In genomic region chr6:132812756-132813172, GRCh38 we compare ENCODE assay signal across 8 cellular contexts. TPM values are rescaled to one million over a fixed set of nuclear protein-coding genes. Genes with fewer than 3 reads are reported as not detected.
A peak's percentile ranks its signal among the peaks of the same experiment; 100 is the strongest.
DNase-seq lines count a peak whose midpoint lies in the region; ATAC-seq, FAIRE-seq and TF ChIP-seq lines count a peak whose summit lies in the region.

No MANE protein-coding gene starts in this region.

- peak overlapping the region; percentile 84 for H2AFZ ChIP-seq in K562 (ENCODE audit: low read depth, low read length)

- H3K9ac ChIP-seq in HUES6 (ENCODE audit: low read length), result peak overlapping the region; percentile 96
- peak overlapping the region; percentile 90 to 99 for H3K9ac ChIP-seq in K562 (ENCODE audit: insufficient read depth in 1 of 2, low read depth in 2 of 2, low read length in 2 of 2)
- H3K9ac ChIP-seq in mesendoderm (ENCODE audit: low read length), result peak overlapping the region; percentile 98

- no peak overlapping the region for H2BK120ac ChIP-seq in mesendoderm (ENCODE audit: low read depth, low read length)

- H3K9me1 ChIP-seq in K562 (ENCODE audit: control insufficient read depth, insufficient read depth, low read length), result no peaks in the 10 kb centered on the region

- BruUV-seq in K562 (replicated peaks; lab: Mats Ljungman, UMichigan), result no TSS peak

- H3K27ac ChIP-seq in AG04450 (ENCODE audit: low read depth, low read length), result no peak overlapping the region
- H3K27ac ChIP-seq in HUES6 (ENCODE audit: low read depth, low read length), result peak overlapping the region; percentile 57
- H3K27ac ChIP-seq in K562 (ENCODE audit: extremely low read depth, low read depth, low read length), result peak overlapping the region; percentile 99
- H3K27ac ChIP-seq in mesendoderm (ENCODE audit: low read depth, low read length), result peak overlapping the region; percentile 73
- H3K27ac ChIP-seq in aorta (ENCODE audit: low read depth in 1 of 2, low read length in 2 of 2), result no peak overlapping the region

- no peak for TF ChIP-seq RAD21 in K562 (CRISPR knock-in tag; conservative IDR thresholded peaks at IDR 0.05 in 1 of 2, IDR thresholded peaks at IDR 0.05 in 1 of 2)

- TF ChIP-seq POLR2A in K562 (conservative IDR thresholded peaks at IDR 0.05), result no peak; the same call in 1 of the 2 replicates

- H3K56ac ChIP-seq in mesendoderm (ENCODE audit: low read length), result peak overlapping the region; percentile 99

- H3K4me2 ChIP-seq in K562 (ENCODE audit: insufficient read depth, low read length), result peak overlapping the region; percentile 99
- peak overlapping the region; percentile 90 for H3K4me2 ChIP-seq in mesendoderm (ENCODE audit: low read length)

- DNase-seq in AG04450 (ENCODE audit: low read depth, low spot score) (no peak), K562 (ENCODE audit: extremely low read depth in 1 of 4, low spot score in 3 of 4) (peak in 2 of 4 experiments; percentile 32 to 41), mesendoderm (peak; percentile 50), aorta (no peak), activated gamma-delta T cell treated with Interleukin-2 at 50 U/mL for 16 hours (no peak)
- no peak for DNase-seq in stimulated activated CD4-positive, alpha-beta T cell treated with anti-CD3 and anti-CD28 coated beads, Interleukin-12 subunit alpha, Interleukin-12 subunit beta, amount 100 ng/mL, for 4 hours

- WGBS in K562 (ENCODE audit: insufficient coverage, low coverage, missing lambda C conversion rate), result 2% methylated on average over 5 of the region's 5 CpGs
- no CpG with 5 or more reads among the region's 5 CpGs for WGBS in mesendoderm (ENCODE audit: extremely low coverage, insufficient coverage, low lambda C conversion rate)
- WGBS in aorta, 2 donors, result 0 to 2% methylated on average over 5 of the region's 5 CpGs

- H3K36me3 ChIP-seq in HUES6 (ENCODE audit: control insufficient read depth, insufficient read depth, low read length), result peaks cover 34% of the 10 kb centered on the region
- peaks cover 33% of the 10 kb centered on the region for H3K36me3 ChIP-seq in K562 (ENCODE audit: control insufficient read depth, insufficient read depth, low read length)
- peaks cover 14% of the 10 kb centered on the region for H3K36me3 ChIP-seq in mesendoderm (ENCODE audit: control insufficient read depth, insufficient read depth, low read length)
- peaks cover 0 to 2% of the 10 kb centered on the region in 2 donors for H3K36me3 ChIP-seq in aorta (ENCODE audit: control insufficient read depth in 1 of 2, insufficient read depth in 2 of 2, low read length in 1 of 2)

- no peak overlapping the region for H3K23ac ChIP-seq in mesendoderm (ENCODE audit: low read length)

- H2BK5ac ChIP-seq in mesendoderm (ENCODE audit: low read length), result no peak overlapping the region

- POLR2A ChIA-PET in AG04450 (lab: Yijun Ruan, JAX) (no interaction called here), K562 (lab: Yijun Ruan, JAX) (interaction anchor here (0.8 to 3.4 kb wide), 3 partner anchors 10 to 136 kb away, joined by 3 to 18 read pairs (median 6); partner anchors contain the start of gene SLC18B1)

- no peak overlapping the region for H4K5ac ChIP-seq in mesendoderm (ENCODE audit: low read length)

- H4K20me1 ChIP-seq in K562 (replicated peaks; ENCODE audit: control insufficient read depth, insufficient read depth, low read length), result peaks cover 32% of the 10 kb centered on the region

- H3K9me3 ChIP-seq in AG04450 (ENCODE audit: control insufficient read depth, insufficient read depth, low read length), result no peaks in the 10 kb centered on the region
- no peaks in the 10 kb centered on the region for H3K9me3 ChIP-seq in HUES6 (ENCODE audit: control insufficient read depth, insufficient read depth, low read depth, low read length)
- H3K9me3 ChIP-seq in K562 (replicated peaks; ENCODE audit: control insufficient read depth, insufficient read depth, low read depth, low read length), result no peaks in the 10 kb centered on the region
- no peaks in the 10 kb centered on the region for H3K9me3 ChIP-seq in aorta (ENCODE audit: control insufficient read depth, low read length)

- H3K79me2 ChIP-seq in K562 (ENCODE audit: control insufficient read depth, insufficient read depth, low read length) (peaks cover 54% of the 10 kb centered on the region), mesendoderm (ENCODE audit: control insufficient read depth, insufficient read depth, low read length) (peaks cover 28% of the 10 kb centered on the region)

- H2AK5ac ChIP-seq in mesendoderm (ENCODE audit: low read length), result no peak overlapping the region

- peak overlapping the region; percentile 87 for H3K4me3 ChIP-seq in AG04450 (ENCODE audit: low read depth, low read length)
- peak overlapping the region; percentile 96 for H3K4me3 ChIP-seq in HUES6 (ENCODE audit: low read depth, low read length)
- peak overlapping the region; percentile 76 for H3K4me3 ChIP-seq in K562
- H3K4me3 ChIP-seq in mesendoderm (ENCODE audit: low read length), result peak overlapping the region; percentile 87
- peak overlapping the region; percentile 28 to 69 for H3K4me3 ChIP-seq in aorta (ENCODE audit: low read length in 2 of 2)

- H3K79me1 ChIP-seq in mesendoderm (ENCODE audit: low read length), result peaks cover 3% of the 10 kb centered on the region

- no peak overlapping the region for H4K8ac ChIP-seq in mesendoderm (ENCODE audit: low read depth, low read length)

- H3K18ac ChIP-seq in mesendoderm (ENCODE audit: low read length), result no peak overlapping the region

- H3K27me3 ChIP-seq in AG04450 (ENCODE audit: control insufficient read depth, insufficient read depth, low read length), result peaks cover 3% of the 10 kb centered on the region
- H3K27me3 ChIP-seq in HUES6 (ENCODE audit: control insufficient read depth, insufficient read depth, low read length), result no peaks in the 10 kb centered on the region
- H3K27me3 ChIP-seq in K562 (ENCODE audit: control insufficient read depth in 2 of 2, insufficient read depth in 2 of 2, low read length in 2 of 2), result no peaks in the 10 kb centered on the region
- H3K27me3 ChIP-seq in mesendoderm (ENCODE audit: insufficient read depth, low read length, poor library complexity), result no peaks in the 10 kb centered on the region
- peaks cover 0 to 1% of the 10 kb centered on the region in 2 donors for H3K27me3 ChIP-seq in aorta (ENCODE audit: control insufficient read depth in 1 of 2, insufficient read depth in 2 of 2, low read length in 1 of 2)

- no peak for FAIRE-seq in K562 (lab: Jason Lieb, UNC)

- H2BK15ac ChIP-seq in mesendoderm (replicated peaks; ENCODE audit: low read depth), result no peak overlapping the region

- TF ChIP-seq CTCF in AG04450 (IDR thresholded peaks at IDR 0.05; ENCODE audit: low read depth, low read length) (no peak), K562 (IDR thresholded peaks at IDR 0.05 in 2 of 3, conservative IDR thresholded peaks at IDR 0.05 in 1 of 3; ENCODE audit: insufficient read depth in 2 of 3, low read depth in 1 of 3, low read length in 3 of 3) (no peak)

- in situ Hi-C loops in K562 (cut with MboI), result loop anchor here (25.0 kb wide), 2 partner anchors 1175 to 1250 kb away; partner anchors contain the start of genes ENPP3, MED23 and SLC2A12

- intact Hi-C loops in K562 (cut with micrococcal nuclease) (loop anchor here (5.0 kb wide), 1 partner anchor 300 kb away; the partner anchor contains the start of gene STX7), aorta (cut with DNase I) (loop anchor here in 1 of 2 donors (10.0 kb wide), 1 partner anchor 298 kb away; the partner anchor contains the start of gene STX7)

- no peak overlapping the region for H3K4ac ChIP-seq in mesendoderm (ENCODE audit: low read depth, low read length)

- CTCF ChIA-PET in AG04450 (lab: Charles Lee), result interaction anchor here (0.6 to 3.0 kb wide), 9 partner anchors 10 to 533 kb away, joined by 3 to 19 read pairs (median 4); partner anchors contain the start of gene SLC18B1
- CTCF ChIA-PET in K562 (lab: Yijun Ruan, JAX; ENCODE audit: low intra/inter-chr PET ratio), result no interaction called here

- H3K4me1 ChIP-seq in HUES6 (ENCODE audit: control insufficient read depth, insufficient read depth, low read length) (peaks cover 19% of the 10 kb centered on the region), K562 (replicated peaks in 1 of 2; ENCODE audit: control insufficient read depth in 2 of 2, insufficient read depth in 2 of 2, low read length in 2 of 2) (peaks cover 4 to 22% of the 10 kb centered on the region in 2 experiments; a peak in 3 of 5 replicates), mesendoderm (ENCODE audit: control insufficient read depth, low read depth, low read length) (no peaks in the 10 kb centered on the region), aorta (ENCODE audit: control insufficient read depth in 1 of 2, insufficient read depth in 2 of 2, low read length in 2 of 2) (peaks cover 1 to 6% of the 10 kb centered on the region in 2 donors)

- no peak for TF ChIP-seq EP300 in K562 (IDR thresholded peaks at IDR 0.05; ENCODE audit: low read length)

- peak; percentile 5 for ATAC-seq in GM19035 (IDR thresholded peaks at IDR 0.05; ENCODE audit: unreplicated experiment)
- peak; percentile 24 for ATAC-seq in K562
- no peak for ATAC-seq in aorta (ENCODE audit: low FRiP score)

RNA-seq across cellular contexts. Expression of gene RPS12, which starts 1.6 kb away (rescaled TPM):
- polyA plus RNA-seq in AG04450 (2011; rRNA removed) (3,443 and 3,588 TPM in 2 replicates), K562 (2011; rRNA removed) (5,249 and 6,224 TPM in 2 replicates), K562 (2014; fragmentation: Illumina TruSeq; extraction: Trizol) (1,443 and 1,772 TPM in 2 replicates), K562 (2014; fragmentation: Nextera tagmentation; extraction: Ambion mirVana) (1,000 to 10,000 TPM; 2,016 to 3,006 TPM), K562 (2014; rRNA removed) (2,945 and 3,407 TPM in 2 replicates), aorta (1,000 to 10,000 TPM; 2,519 to 5,399 TPM)
- polyA minus RNA-seq in AG04450 (2011; rRNA and poly(A)+ RNA removed), result 1,413 and 1,698 TPM in 2 replicates
- 363 and 458 TPM in 2 replicates for total RNA-seq in K562 (2011; cell fraction: chromatin; rRNA removed; ENCODE audit: low replicate concordance)
- 943 and 1,017 TPM in 2 replicates for total RNA-seq in K562 (2011; cell fraction: nucleolus; rRNA removed)
- total RNA-seq in K562 (2011; cell fraction: nucleoplasm; rRNA removed), result 1,246 and 2,729 TPM in 2 replicates
- total RNA-seq in K562 (2014; rRNA removed) (2,497 and 2,891 TPM in 2 replicates), K562 (2014; rRNA removed; fragmentation: Illumina TruSeq; extraction: Trizol) (3,394 and 3,487 TPM in 2 replicates), K562 (2015; rRNA removed; fragmentation: Illumina TruSeq; extraction: Trizol) (2,347 and 2,541 TPM in 2 replicates), K562 (2021) (1,973 and 2,048 TPM in 2 replicates), aorta (100 to 1,000 TPM; 689 to 706 TPM)
- 7,336 and 9,426 TPM in 2 replicates for polyA plus RNA-seq in K562 (2011; cell fraction: cytosol; rRNA removed)
- 1,942 and 2,998 TPM in 2 replicates for polyA plus RNA-seq in K562 (2011; cell fraction: nucleus; rRNA removed)
- polyA plus RNA-seq in K562 (2012), result 4,153 and 5,760 TPM in 2 replicates
- 3,452 and 4,777 TPM in 2 replicates for polyA minus RNA-seq in K562 (2011; rRNA and poly(A)+ RNA removed)
- polyA minus RNA-seq in K562 (2011; cell fraction: cytosol; rRNA and poly(A)+ RNA removed), result 1,188 and 1,495 TPM in 2 replicates
- 441 and 725 TPM in 2 replicates for polyA minus RNA-seq in K562 (2011; cell fraction: nucleus; rRNA and poly(A)+ RNA removed)
- 3,709 TPM for polyA plus RNA-seq in mesendoderm (2013, experiment 1 of 2)
- polyA plus RNA-seq in mesendoderm (2013, experiment 2 of 2), result 3,667 TPM

RNA-seq across cellular contexts. Expression of gene SLC18B1, which starts 14.3 kb away (rescaled TPM):
- polyA plus RNA-seq in AG04450 (2011; rRNA removed) (7.5 and 10.2 TPM in 2 replicates), K562 (2011; rRNA removed) (25.7 and 49.1 TPM in 2 replicates), K562 (2014; fragmentation: Illumina TruSeq; extraction: Trizol) (35.6 and 41.5 TPM in 2 replicates), K562 (2014; fragmentation: Nextera tagmentation; extraction: Ambion mirVana) (10 to 100 TPM; 10.4 to 14.5 TPM), K562 (2014; rRNA removed) (32.0 and 39.9 TPM in 2 replicates), aorta (1 to 10 TPM; 4.0 to 6.9 TPM)
- polyA minus RNA-seq in AG04450 (2011; rRNA and poly(A)+ RNA removed), result 3.0 and 5.0 TPM in 2 replicates
- 47.9 and 106 TPM in 2 replicates for total RNA-seq in K562 (2011; cell fraction: chromatin; rRNA removed; ENCODE audit: low replicate concordance)
- total RNA-seq in K562 (2011; cell fraction: nucleolus; rRNA removed), result 38.9 and 46.3 TPM in 2 replicates
- total RNA-seq in K562 (2011; cell fraction: nucleoplasm; rRNA removed), result 71.7 and 73.2 TPM in 2 replicates
- total RNA-seq in K562 (2014; rRNA removed) (26.4 and 28.2 TPM in 2 replicates), K562 (2014; rRNA removed; fragmentation: Illumina TruSeq; extraction: Trizol) (44.7 and 49.6 TPM in 2 replicates), K562 (2015; rRNA removed; fragmentation: Illumina TruSeq; extraction: Trizol) (19.5 and 23.5 TPM in 2 replicates), K562 (2021) (33.2 and 37.5 TPM in 2 replicates), aorta (1 to 10 TPM; 4.5 to 9.2 TPM)
- 11.0 and 21.9 TPM in 2 replicates for polyA plus RNA-seq in K562 (2011; cell fraction: cytosol; rRNA removed)
- polyA plus RNA-seq in K562 (2011; cell fraction: nucleus; rRNA removed), result 29.5 and 34.9 TPM in 2 replicates
- 18.7 and 20.2 TPM in 2 replicates for polyA plus RNA-seq in K562 (2012)
- polyA minus RNA-seq in K562 (2011; rRNA and poly(A)+ RNA removed), result 27.6 and 41.0 TPM in 2 replicates
- 7.1 and 12.8 TPM in 2 replicates for polyA minus RNA-seq in K562 (2011; cell fraction: cytosol; rRNA and poly(A)+ RNA removed)
- polyA minus RNA-seq in K562 (2011; cell fraction: nucleus; rRNA and poly(A)+ RNA removed), result 11.2 and 11.9 TPM in 2 replicates
- 13.6 TPM for polyA plus RNA-seq in mesendoderm (2013, experiment 1 of 2)
- polyA plus RNA-seq in mesendoderm (2013, experiment 2 of 2), result 12.8 TPM

RNA-seq across cellular contexts. Expression of gene VNN2, which starts 55.1 kb away (rescaled TPM):
- not detected in 2 replicates for polyA plus RNA-seq in AG04450 (2011; rRNA removed)
- not detected in 2 replicates for polyA minus RNA-seq in AG04450 (2011; rRNA and poly(A)+ RNA removed)
- total RNA-seq in K562 (2011; cell fraction: chromatin; rRNA removed; ENCODE audit: low replicate concordance), result not detected in 2 replicates
- total RNA-seq in K562 (2011; cell fraction: nucleolus; rRNA removed), result not detected in 2 replicates
- total RNA-seq in K562 (2011; cell fraction: nucleoplasm; rRNA removed), result not detected in 2 replicates
- total RNA-seq in K562 (2014; rRNA removed), result 0.20 TPM in 1 of 2 replicates, not detected in the other
- total RNA-seq in K562 (2014; rRNA removed; fragmentation: Illumina TruSeq; extraction: Trizol), result 0.13 and 0.29 TPM in 2 replicates
- total RNA-seq in K562 (2015; rRNA removed; fragmentation: Illumina TruSeq; extraction: Trizol), result 0.36 and 0.64 TPM in 2 replicates
- total RNA-seq in K562 (2021), result 0.11 and 0.27 TPM in 2 replicates
- 0.08 and 0.20 TPM in 2 replicates for polyA plus RNA-seq in K562 (2011; rRNA removed)
- polyA plus RNA-seq in K562 (2011; cell fraction: cytosol; rRNA removed), result 0.06 TPM in 1 of 2 replicates, not detected in the other
- not detected in 2 replicates for polyA plus RNA-seq in K562 (2011; cell fraction: nucleus; rRNA removed)
- polyA plus RNA-seq in K562 (2012), result 0.22 and 0.60 TPM in 2 replicates
- 0.19 and 0.27 TPM in 2 replicates for polyA plus RNA-seq in K562 (2014; fragmentation: Illumina TruSeq; extraction: Trizol)
- under 1 TPM; 0.21 to 0.34 TPM for polyA plus RNA-seq in K562 (2014; fragmentation: Nextera tagmentation; extraction: Ambion mirVana)
- polyA plus RNA-seq in K562 (2014; rRNA removed), result 0.12 and 1.6 TPM in 2 replicates
- polyA minus RNA-seq in K562 (2011; rRNA and poly(A)+ RNA removed), result not detected in 2 replicates
- not detected in 2 replicates for polyA minus RNA-seq in K562 (2011; cell fraction: cytosol; rRNA and poly(A)+ RNA removed)
- not detected in 2 replicates for polyA minus RNA-seq in K562 (2011; cell fraction: nucleus; rRNA and poly(A)+ RNA removed)
- polyA plus RNA-seq in mesendoderm (2013, experiment 1 of 2), result not detected
- not detected for polyA plus RNA-seq in mesendoderm (2013, experiment 2 of 2)
- total RNA-seq in aorta, result 10 to 100 TPM in 1 of 2 donors, 1 to 10 TPM in 1; 4.7 to 15.6 TPM
- polyA plus RNA-seq in aorta, result 1 to 10 TPM in 1 of 2 donors, under 1 TPM in 1; 0.43 to 8.0 TPM

Comparison
In these comparisons a context has a peak if more than half of its experiments do, and no peak if none do; other contexts are left out.
1. H3K27ac ChIP-seq: peak in HUES6 (single experiment), K562 (single experiment) and mesendoderm (single experiment); none in AG04450 (single experiment) and aorta (0 of 2).
2. Peak in every context shown above with its lines, with median percentiles within 50 percentile points of each other: H3K4me3 ChIP-seq and H3K9ac ChIP-seq.